In genomic region chr4:71260544-71260943, GRCh38 we compare ENCODE assay signal across 24 cellular contexts.
DNase-seq lines count a peak whose midpoint lies in the region; ATAC-seq and TF ChIP-seq lines count a peak whose summit lies in the region.
"Had no signal": no experiment of that assay in that cellular context is flagged by ENCODE, and none has a peak within 500 bp of the region (broad histone marks: within the 10 kb centered on the region; RNA-seq: fewer than 3 reads in every experiment).

No MANE protein-coding gene starts in this region.

- dilution Hi-C loops in IMR-90 (cut with HindIII; ENCODE audit: low sequenced_read_pairs, unreplicated experiment) = no loop called here

- no peak overlapping the region for H3K23ac ChIP-seq in IMR-90 (ENCODE audit: low read depth, low read length)

- no peaks in the 10 kb centered on the region; the same call in 1 of the 2 replicates for H4K20me1 ChIP-seq in IMR-90 (ENCODE audit: insufficient read depth, low read length)

- no peak overlapping the region for H3K56ac ChIP-seq in IMR-90 (ENCODE audit: extremely low read depth, insufficient read depth, low read length)

- TF ChIP-seq CTCF in IMR-90 (conservative IDR thresholded peaks at IDR 0.05; ENCODE audit: low read depth, low read length) (no peak), body of pancreas (IDR thresholded peaks at IDR 0.05) (no peak), right atrium auricular region (IDR thresholded peaks at IDR 0.05) (no peak)

- in situ Hi-C loops in IMR-90 (cut with MboI; ENCODE audit: low sequenced_read_pairs) = no loop called here

- intact Hi-C loops in IMR-90 (cut with micrococcal nuclease) (no loop called here), body of pancreas (cut with DNase I) (no loop called here)

- no peak overlapping the region for H2BK120ac ChIP-seq in IMR-90 (ENCODE audit: low read depth, low read length)

- H2AK5ac ChIP-seq in IMR-90 (ENCODE audit: low read depth, low read length) = no peak overlapping the region

- no peak overlapping the region for H2BK5ac ChIP-seq in IMR-90 (ENCODE audit: low read depth, low read length, poor library complexity, severe bottlenecking)

- TF ChIP-seq POLR2A in IMR-90 (IDR thresholded peaks at IDR 0.05; ENCODE audit: low read depth, low read length) = no peak
- TF ChIP-seq POLR2A in body of pancreas (IDR thresholded peaks at IDR 0.05) = no peak

- no peak overlapping the region for H3K18ac ChIP-seq in IMR-90 (ENCODE audit: low read depth, low read length)

- CTCF ChIA-PET in IMR-90 (lab: Yijun Ruan, JAX) = interaction anchor here (0.6 kb wide), 1 partner anchor 521 kb away, joined by 3 read pairs; no protein-coding TSS in a partner anchor

- no peak overlapping the region for H2BK20ac ChIP-seq in IMR-90 (ENCODE audit: low read depth, low read length)

- no peak for TF ChIP-seq RAD21 in IMR-90 (IDR thresholded peaks at IDR 0.05; ENCODE audit: low read length)

- H2AFZ ChIP-seq in IMR-90 (replicated peaks; ENCODE audit: low read length, poor library complexity) = no peak overlapping the region
- H2AFZ ChIP-seq: GM23248 had no signal

- H3K14ac ChIP-seq in IMR-90 (replicated peaks; ENCODE audit: low read depth, low read length) = no peak overlapping the region

- no peak overlapping the region for H4K5ac ChIP-seq in IMR-90 (ENCODE audit: low read depth, low read length)

- no CpG with 5 or more reads among the region's 1 CpG for WGBS in IMR-90 (ENCODE audit: extremely low coverage in 2 of 2, insufficient read length in 1 of 2), 2 experiments
- WGBS in body of pancreas, 2 donors = 25 to 27% methylated on average over 1 of the region's 1 CpG

- H3K9ac ChIP-seq in IMR-90 (ENCODE audit: low read depth, low read length) = no peak overlapping the region
- no peak overlapping the region for H3K9ac ChIP-seq in skeletal muscle tissue (ENCODE audit: low read depth in 1 of 3, low read length in 3 of 3)
- H3K9ac ChIP-seq: GM23248, KMS-11 had no signal

- no peak for DNase-seq in IMR-90
- DNase-seq in body of pancreas = no peak
- no peak for DNase-seq in right atrium auricular region (ENCODE audit: low spot score)
- no peak for DNase-seq in DMS53 treated with DMSO at 0.1 percent for 48 hours (lab: John Stamatoyannopoulos, UW; ENCODE audit: unreplicated experiment)
- DNase-seq in NCI-H446 (lab: John Stamatoyannopoulos, UW) = no peak
- DNase-seq: activated CD4-positive, alpha-beta T cell treated with anti-CD3 and anti-CD28 coated beads for 36 hours; activated effector memory CD4-positive, alpha-beta T cell treated with Interleukin-2 at 50 U/mL for 16 hours; activated naive CD8-positive, alpha-beta T cell treated with anti-CD3 and anti-CD28 coated beads for 36 hours; activated T-cell treated with anti-CD3 and anti-CD28 coated beads for 4 hours; glutamatergic neuron; GM23248; kidney glomerular epithelial cell; mesenchymal stem cell; NCI-H1417 treated with DMSO at 0.1 percent for 48 hours; NCI-H446 treated with DMSO at 0.1 percent for 48 hours; PC-3; SHP77; spleen; stimulated activated CD4-positive, alpha-beta T cell treated with anti-CD3 and anti-CD28 coated beads, Interleukin-2, amount 100 ng/mL, for 48 hours had no signal

- peaks cover 18% of the 10 kb centered on the region for H3K36me3 ChIP-seq in IMR-90 (ENCODE audit: control insufficient read depth, insufficient read depth, low read length)
- no peaks in the 10 kb centered on the region for H3K36me3 ChIP-seq in body of pancreas (replicated peaks in 1 of 2; ENCODE audit: insufficient read depth in 1 of 2, low read depth in 2 of 2)
- no peaks in the 10 kb centered on the region for H3K36me3 ChIP-seq in right atrium auricular region
- H3K36me3 ChIP-seq in skeletal muscle tissue (ENCODE audit: control insufficient read depth in 3 of 3, insufficient read depth in 3 of 3, low read length in 3 of 3) = no peaks in the 10 kb centered on the region
- H3K36me3 ChIP-seq: spleen had no signal

- BruUV-seq in IMR-90 (replicated peaks; lab: Mats Ljungman, UMichigan) = no TSS peak

- H4K91ac ChIP-seq in IMR-90 (ENCODE audit: insufficient read depth, low read depth, low read length) = no peak overlapping the region

- H3K9me3 ChIP-seq in IMR-90 (ENCODE audit: control insufficient read depth, insufficient read depth, low read length) (no peaks in the 10 kb centered on the region), body of pancreas (no peaks in the 10 kb centered on the region), right atrium auricular region (no peaks in the 10 kb centered on the region), skeletal muscle tissue (ENCODE audit: control insufficient read depth in 3 of 3, low read length in 3 of 3) (no peaks in the 10 kb centered on the region)
- H3K9me3 ChIP-seq: spleen had no signal

- POLR2A ChIA-PET in IMR-90 (lab: Charles Lee; ENCODE audit: unreplicated experiment) = interaction anchor here (1.2 kb wide), 1 partner anchor 9 kb away, joined by 3 read pairs; no protein-coding TSS in a partner anchor

- H2BK15ac ChIP-seq in IMR-90 (ENCODE audit: low read depth, low read length) = no peak overlapping the region

- ATAC-seq in IMR-90 (ENCODE audit: low read depth) = 0 out of 2 replicates have a peak, but pooled peaks have one; percentile 19
- ATAC-seq in body of pancreas = no peak
- no peak for ATAC-seq in HG02981 (IDR thresholded peaks at IDR 0.05; ENCODE audit: unreplicated experiment)
- ATAC-seq in GM19455 (IDR thresholded peaks at IDR 0.05; ENCODE audit: unreplicated experiment) = no peak
- ATAC-seq: activated CD4-positive, alpha-beta T cell treated with anti-CD3 and anti-CD28 coated beads for 36 hours; PC-3 had no signal

- no peak overlapping the region for H2AK9ac ChIP-seq in IMR-90 (replicated peaks; ENCODE audit: low read depth, low read length, poor library complexity)

- H3K27me3 ChIP-seq in IMR-90 (ENCODE audit: control insufficient read depth, insufficient read depth, low read length) (no peaks in the 10 kb centered on the region), body of pancreas (no peaks in the 10 kb centered on the region), right atrium auricular region (no peaks in the 10 kb centered on the region), skeletal muscle tissue (ENCODE audit: control insufficient read depth in 3 of 3, insufficient read depth in 3 of 3, low read length in 3 of 3) (no peaks in the 10 kb centered on the region)
- H3K27me3 ChIP-seq: spleen had no signal

- H3K4me1 ChIP-seq in IMR-90 (ENCODE audit: control insufficient read depth, insufficient read depth, low read length) (peaks cover 19% of the 10 kb centered on the region), body of pancreas (peaks cover 23% of the 10 kb centered on the region), right atrium auricular region (peaks cover 0 to 38% of the 10 kb centered on the region in 2 donors), skeletal muscle tissue (ENCODE audit: control insufficient read depth in 3 of 3, insufficient read depth in 3 of 3, low read length in 3 of 3) (peaks cover 17 to 38% (median 32%) of the 10 kb centered on the region in 3 donors)

- no peak overlapping the region for H3K4ac ChIP-seq in IMR-90 (ENCODE audit: low read depth, low read length)

- H3K9me1 ChIP-seq in IMR-90 (ENCODE audit: insufficient read depth, low read length) = peaks cover 19% of the 10 kb centered on the region

- H3K4me2 ChIP-seq in IMR-90 (ENCODE audit: low read depth, low read length) = no peak overlapping the region
- H3K4me2 ChIP-seq: KMS-11 had no signal

- H3K27ac ChIP-seq in IMR-90 (ENCODE audit: insufficient read depth, low read length) = no peak overlapping the region
- peak overlapping the region in 3 of 4 donors; percentile 39 to 68 (median 51) for H3K27ac ChIP-seq in body of pancreas
- H3K27ac ChIP-seq in right atrium auricular region = peak overlapping the region; percentile 81 to 91
- H3K27ac ChIP-seq in skeletal muscle tissue (ENCODE audit: low read depth, low read length) = peak overlapping the region; percentile 45
- H3K27ac ChIP-seq: C4-2B, GM23248, KMS-11 had no signal

- H3K4me3 ChIP-seq in IMR-90 (ENCODE audit: insufficient read depth, low read depth, low read length) (no peak overlapping the region), body of pancreas (no peak overlapping the region), right atrium auricular region (no peak overlapping the region), skeletal muscle tissue (ENCODE audit: low read length in 3 of 3) (no peak overlapping the region)
- H3K4me3 ChIP-seq: GM23248, spleen had no signal

- peaks cover 45 to 65% of the 10 kb centered on the region in 2 experiments for H3K79me1 ChIP-seq in IMR-90 (ENCODE audit: low read depth in 1 of 2, low read length in 2 of 2)

- no peak overlapping the region for H4K8ac ChIP-seq in IMR-90 (ENCODE audit: low read depth in 2 of 2, low read length in 2 of 2)

TF ChIP-seq in IMR-90, 13 proteins besides CTCF, POLR2A, EP300 and RAD21:
- TF ChIP-seq RCOR1 (IDR thresholded peaks at IDR 0.05; ENCODE audit: insufficient replicate concordance, low read length) (no peak), RFX5 (IDR thresholded peaks at IDR 0.05; ENCODE audit: low read depth, low read length) (no peak), NFE2L2 (IDR thresholded peaks at IDR 0.05; ENCODE audit: low read depth, low read length) (no peak)
- TF ChIP-seq, protein P1, sequence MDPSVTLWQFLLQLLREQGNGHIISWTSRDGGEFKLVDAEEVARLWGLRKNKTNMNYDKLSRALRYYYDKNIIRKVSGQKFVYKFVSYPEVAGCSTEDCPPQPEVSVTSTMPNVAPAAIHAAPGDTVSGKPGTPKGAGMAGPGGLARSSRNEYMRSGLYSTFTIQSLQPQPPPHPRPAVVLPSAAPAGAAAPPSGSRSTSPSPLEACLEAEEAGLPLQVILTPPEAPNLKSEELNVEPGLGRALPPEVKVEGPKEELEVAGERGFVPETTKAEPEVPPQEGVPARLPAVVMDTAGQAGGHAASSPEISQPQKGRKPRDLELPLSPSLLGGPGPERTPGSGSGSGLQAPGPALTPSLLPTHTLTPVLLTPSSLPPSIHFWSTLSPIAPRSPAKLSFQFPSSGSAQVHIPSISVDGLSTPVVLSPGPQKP (IDR thresholded peaks at IDR 0.05; ENCODE audit: borderline replicate concordance, low read depth, low read length) = no peak
